1 cellular context compared by ENCODE assay signal in the genomic region with DNA sequence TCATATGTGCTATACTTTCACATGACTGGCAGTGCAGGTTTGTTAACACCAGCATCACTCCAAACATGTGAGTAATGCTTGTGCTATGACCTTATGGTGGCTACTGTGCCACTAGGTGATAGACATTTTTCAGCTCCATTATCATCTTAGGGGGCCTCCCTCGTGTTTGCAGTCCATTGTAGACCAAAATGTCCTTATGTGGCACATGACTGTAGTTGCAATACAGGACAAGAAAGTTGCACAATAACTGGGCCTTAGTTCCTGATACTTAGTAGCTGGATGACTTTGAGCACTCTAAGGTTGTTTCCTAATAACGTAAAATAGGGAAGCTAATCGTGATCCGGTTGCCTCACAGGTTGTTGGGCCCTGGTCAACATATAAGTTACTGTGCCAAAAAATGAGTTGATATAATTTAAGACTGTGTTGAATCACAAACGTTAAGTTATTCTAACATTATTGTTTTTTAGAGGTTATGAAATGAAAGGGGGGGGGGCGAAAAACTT.
TF ChIP-seq lines count a peak whose summit lies in the region.

No MANE protein-coding gene starts in this region.

TF ChIP-seq in GM12878, 131 proteins besides CTCF, POLR2A, EP300 and RAD21 (continued from another document):
- TF ChIP-seq, protein P1, sequence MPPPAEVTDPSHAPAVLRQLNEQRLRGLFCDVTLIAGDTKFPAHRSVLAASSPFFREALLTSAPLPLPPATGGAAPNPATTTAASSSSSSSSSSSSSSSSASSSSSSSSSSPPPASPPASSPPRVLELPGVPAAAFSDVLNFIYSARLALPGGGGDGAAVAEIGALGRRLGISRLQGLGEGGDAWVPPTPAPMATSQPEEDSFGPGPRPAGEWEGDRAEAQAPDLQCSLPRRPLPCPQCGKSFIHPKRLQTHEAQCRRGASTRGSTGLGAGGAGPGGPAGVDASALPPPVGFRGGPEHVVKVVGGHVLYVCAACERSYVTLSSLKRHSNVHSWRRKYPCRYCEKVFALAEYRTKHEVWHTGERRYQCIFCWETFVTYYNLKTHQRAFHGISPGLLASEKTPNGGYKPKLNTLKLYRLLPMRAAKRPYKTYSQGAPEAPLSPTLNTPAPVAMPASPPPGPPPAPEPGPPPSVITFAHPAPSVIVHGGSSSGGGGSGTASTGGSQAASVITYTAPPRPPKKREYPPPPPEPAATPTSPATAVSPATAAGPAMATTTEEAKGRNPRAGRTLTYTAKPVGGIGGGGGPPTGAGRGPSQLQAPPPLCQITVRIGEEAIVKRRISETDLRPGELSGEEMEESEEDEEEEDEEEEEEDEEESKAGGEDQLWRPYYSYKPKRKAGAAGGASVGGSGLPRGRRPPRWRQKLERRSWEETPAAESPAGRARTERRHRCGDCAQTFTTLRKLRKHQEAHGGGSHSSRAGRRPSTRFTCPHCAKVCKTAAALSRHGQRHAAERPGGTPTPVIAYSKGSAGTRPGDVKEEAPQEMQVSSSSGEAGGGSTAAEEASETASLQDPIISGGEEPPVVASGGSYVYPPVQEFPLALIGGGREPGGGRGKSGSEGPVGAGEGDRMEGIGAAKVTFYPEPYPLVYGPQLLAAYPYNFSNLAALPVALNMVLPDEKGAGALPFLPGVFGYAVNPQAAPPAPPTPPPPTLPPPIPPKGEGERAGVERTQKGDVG (CRISPR knock-in tag; IDR thresholded peaks at IDR 0.05): no peak
- no peak for TF ChIP-seq KLF5 (IDR thresholded peaks at IDR 0.05; ENCODE audit: partially characterized antibody)
- TF ChIP-seq ZSCAN29 (IDR thresholded peaks at IDR 0.05): no peak
- no peak for TF ChIP-seq SPI1 (IDR thresholded peaks at IDR 0.05; ENCODE audit: borderline replicate concordance, insufficient read depth, low read depth, low read length)
- TF ChIP-seq SREBF1 (IDR thresholded peaks at IDR 0.05; ENCODE audit: low read length): no peak
- TF ChIP-seq, protein P2, sequence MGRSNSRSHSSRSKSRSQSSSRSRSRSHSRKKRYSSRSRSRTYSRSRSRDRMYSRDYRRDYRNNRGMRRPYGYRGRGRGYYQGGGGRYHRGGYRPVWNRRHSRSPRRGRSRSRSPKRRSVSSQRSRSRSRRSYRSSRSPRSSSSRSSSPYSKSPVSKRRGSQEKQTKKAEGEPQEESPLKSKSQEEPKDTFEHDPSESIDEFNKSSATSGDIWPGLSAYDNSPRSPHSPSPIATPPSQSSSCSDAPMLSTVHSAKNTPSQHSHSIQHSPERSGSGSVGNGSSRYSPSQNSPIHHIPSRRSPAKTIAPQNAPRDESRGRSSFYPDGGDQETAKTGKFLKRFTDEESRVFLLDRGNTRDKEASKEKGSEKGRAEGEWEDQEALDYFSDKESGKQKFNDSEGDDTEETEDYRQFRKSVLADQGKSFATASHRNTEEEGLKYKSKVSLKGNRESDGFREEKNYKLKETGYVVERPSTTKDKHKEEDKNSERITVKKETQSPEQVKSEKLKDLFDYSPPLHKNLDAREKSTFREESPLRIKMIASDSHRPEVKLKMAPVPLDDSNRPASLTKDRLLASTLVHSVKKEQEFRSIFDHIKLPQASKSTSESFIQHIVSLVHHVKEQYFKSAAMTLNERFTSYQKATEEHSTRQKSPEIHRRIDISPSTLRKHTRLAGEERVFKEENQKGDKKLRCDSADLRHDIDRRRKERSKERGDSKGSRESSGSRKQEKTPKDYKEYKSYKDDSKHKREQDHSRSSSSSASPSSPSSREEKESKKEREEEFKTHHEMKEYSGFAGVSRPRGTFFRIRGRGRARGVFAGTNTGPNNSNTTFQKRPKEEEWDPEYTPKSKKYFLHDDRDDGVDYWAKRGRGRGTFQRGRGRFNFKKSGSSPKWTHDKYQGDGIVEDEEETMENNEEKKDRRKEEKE (IDR thresholded peaks at IDR 0.05): no peak
- no peak for TF ChIP-seq STAT3 (IDR thresholded peaks at IDR 0.05; ENCODE audit: low read depth, low read length)
- no peak for TF ChIP-seq GABPA (IDR thresholded peaks at IDR 0.05; ENCODE audit: low read depth)
- no peak for TF ChIP-seq MEF2A (IDR thresholded peaks at IDR 0.05; ENCODE audit: insufficient read depth, low read depth, low read length)
